ENCODE assay signal across 2 cellular contexts in genomic region chr9:71521132-71521531, GRCh38.
TF ChIP-seq lines count a peak whose summit lies in the region.

No MANE protein-coding gene starts in this region.

TF ChIP-seq in HepG2, 621 proteins besides CTCF, POLR2A, EP300 and RAD21 (continued from another document):
- TF ChIP-seq ZNF574 (CRISPR knock-in tag; IDR thresholded peaks at IDR 0.05) = no peak
TF ChIP-seq in HepG2: peak in this region for 2.

TF ChIP-seq in H1, 55 proteins besides CTCF, POLR2A, EP300 and RAD21 (continued from another document):
- TF ChIP-seq ATF2 (IDR thresholded peaks at IDR 0.05; ENCODE audit: low read length) (no peak), ASH2L (IDR thresholded peaks at IDR 0.05; ENCODE audit: low read length) (no peak), SP2 (IDR thresholded peaks at IDR 0.05; ENCODE audit: low read length) (no peak), SAP30 (IDR thresholded peaks at IDR 0.05; ENCODE audit: insufficient read depth, insufficient replicate concordance, low read length) (no peak), TAF1 (IDR thresholded peaks at IDR 0.05; ENCODE audit: low read depth, low read length) (no peak)
